Comparison of ENCODE assay signal across 24 cellular contexts in genomic region chr6:513058-513457, GRCh38.
"Had no signal": no experiment of that assay in that cellular context is flagged by ENCODE, and none has a peak within 500 bp of the region (broad histone marks: within the 10 kb centered on the region; RNA-seq: fewer than 3 reads in every experiment).

No MANE protein-coding gene starts in this region.

- H3K9ac ChIP-seq: neural progenitor cell had no signal

- H3K4me3 ChIP-seq: gastroesophageal sphincter, heart left ventricle, neural progenitor cell, sigmoid colon, smooth muscle cell, upper lobe of right lung had no signal

- H3K36me3 ChIP-seq: neural progenitor cell, upper lobe of right lung, WERI-Rb-1 had no signal

- H3K27me3 Mint-ChIP-seq: naive thymus-derived CD8-positive, alpha-beta T cell; progenitor cell of endocrine pancreas; stimulated activated naive B cell treated with anti-CD40 and anti-IgM and Interleukin-4, amounts not matched to agents 10 μg/mL and 1 μg/mL and 100 μg/mL, for 72 hours; T-cell had no signal

- H3K4me1 ChIP-seq: gastroesophageal sphincter, heart left ventricle, sigmoid colon, upper lobe of right lung had no signal

- H3K4me2 ChIP-seq: neural progenitor cell, smooth muscle cell had no signal

- DNase-seq: activated CD4-positive, alpha-beta T cell treated with anti-CD3 and anti-CD28 coated beads, Interleukin-2, amount 50 U/mL, for 48 hours; activated CD4-positive, CD25-positive, alpha-beta regulatory T cell treated with anti-CD3 and anti-CD28 coated beads, Interleukin-2, amount 50 U/mL, for 72 hours; activated gamma-delta T cell; activated T-cell treated with anti-CD3 and anti-CD28 coated beads, Interleukin-2, amount 50 U/mL, for 1 hour; aorta; heart left ventricle; left ventricle myocardium superior; mammary epithelial cell; naive thymus-derived CD8-positive, alpha-beta T cell; retina; sigmoid colon; stimulated activated CD4-positive, alpha-beta T cell treated with anti-CD3 and anti-CD28 coated beads, Interleukin-15, amount 100 ng/mL, for 24 hours; stimulated activated naive B cell treated with anti-CD40 and anti-IgM and Interleukin-4, amounts not matched to agents 10 μg/mL and 1 μg/mL and 100 μg/mL, for 72 hours; T-cell; upper lobe of right lung; WERI-Rb-1 had no signal

- H3K27me3 ChIP-seq: gastroesophageal sphincter, heart left ventricle, neural progenitor cell, sigmoid colon, upper lobe of right lung had no signal

- H3K27ac Mint-ChIP-seq: brain; mesothelial cell of epicardium; neural progenitor cell; progenitor cell of endocrine pancreas; stimulated activated naive B cell treated with anti-CD40 and anti-IgM and Interleukin-4, amounts not matched to agents 10 μg/mL and 1 μg/mL and 100 μg/mL, for 72 hours had no signal

- FAIRE-seq: TTC549 had no signal

- H3K9me3 ChIP-seq: gastroesophageal sphincter, sigmoid colon, upper lobe of right lung had no signal

- H3K27ac ChIP-seq: epithelial cell of prostate, gastroesophageal sphincter, heart left ventricle, neural progenitor cell, sigmoid colon, upper lobe of right lung, WERI-Rb-1 had no signal

- H3K4me1 Mint-ChIP-seq: mesothelial cell of epicardium had no signal

- ATAC-seq: gastroesophageal sphincter; heart left ventricle; left ventricle myocardium superior; naive thymus-derived CD8-positive, alpha-beta T cell; stimulated activated naive B cell treated with anti-CD40 and anti-IgM and Interleukin-4, amounts not matched to agents 10 μg/mL and 1 μg/mL and 100 μg/mL, for 72 hours; T-cell; upper lobe of right lung had no signal

- H3K4me3 Mint-ChIP-seq: brain; mesothelial cell of epicardium; neural progenitor cell; stimulated activated naive B cell treated with anti-CD40 and anti-IgM and Interleukin-4, amounts not matched to agents 10 μg/mL and 1 μg/mL and 100 μg/mL, for 72 hours; T-cell had no signal
